ENCODE assay signal across 2 cellular contexts in the genomic region with DNA sequence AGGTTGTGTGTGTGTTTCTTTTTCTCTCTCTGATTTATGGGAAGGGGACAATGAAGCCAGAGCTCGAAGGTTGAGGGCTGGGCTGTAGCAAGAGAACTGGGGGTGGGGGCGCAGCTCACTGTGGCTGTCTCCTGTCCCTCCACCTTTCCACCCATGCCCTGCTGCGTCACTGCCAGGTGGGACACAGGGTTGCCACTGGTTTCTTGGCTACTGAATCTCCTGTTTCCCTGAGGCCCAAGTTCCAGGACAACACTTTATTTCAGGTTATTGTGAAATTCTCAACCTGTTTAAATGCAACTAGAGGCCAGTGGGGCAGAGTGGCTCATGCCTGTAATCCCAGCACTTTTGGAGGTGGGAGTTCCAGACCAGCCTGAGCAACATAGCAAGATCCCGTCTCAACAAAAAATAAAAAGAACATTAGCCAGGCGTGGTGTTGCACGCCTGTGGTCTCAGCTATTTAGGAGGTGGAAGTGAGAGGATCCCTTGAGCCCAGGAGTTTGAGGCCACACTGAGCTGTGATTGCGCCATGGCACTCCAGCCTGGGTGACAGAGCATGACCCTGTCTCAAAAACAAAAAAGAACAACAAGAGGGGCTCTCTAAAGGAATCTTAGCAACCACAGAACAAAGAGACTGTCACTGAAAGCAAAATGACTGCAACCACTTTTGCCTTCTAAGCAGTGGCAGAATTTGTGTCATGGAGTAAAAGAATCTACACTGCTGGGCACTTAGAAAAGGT.
A peak's percentile ranks its signal among the peaks of the same experiment; 100 is the strongest.
TF ChIP-seq lines count a peak whose summit lies in the region.

No MANE protein-coding gene starts in this region.

TF ChIP-seq in liver, 16 proteins besides CTCF, POLR2A, EP300 and RAD21:
- TF ChIP-seq, protein P1, sequence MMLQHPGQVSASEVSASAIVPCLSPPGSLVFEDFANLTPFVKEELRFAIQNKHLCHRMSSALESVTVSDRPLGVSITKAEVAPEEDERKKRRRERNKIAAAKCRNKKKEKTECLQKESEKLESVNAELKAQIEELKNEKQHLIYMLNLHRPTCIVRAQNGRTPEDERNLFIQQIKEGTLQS (IDR thresholded peaks at IDR 0.05): no peak
- TF ChIP-seq RXRA (IDR thresholded peaks at IDR 0.05) (peak; percentile 10 to 47), HNF4A (conservative IDR thresholded peaks at IDR 0.05) (peak in 1 of 2 donors; percentile 35)
- TF ChIP-seq, protein P2, sequence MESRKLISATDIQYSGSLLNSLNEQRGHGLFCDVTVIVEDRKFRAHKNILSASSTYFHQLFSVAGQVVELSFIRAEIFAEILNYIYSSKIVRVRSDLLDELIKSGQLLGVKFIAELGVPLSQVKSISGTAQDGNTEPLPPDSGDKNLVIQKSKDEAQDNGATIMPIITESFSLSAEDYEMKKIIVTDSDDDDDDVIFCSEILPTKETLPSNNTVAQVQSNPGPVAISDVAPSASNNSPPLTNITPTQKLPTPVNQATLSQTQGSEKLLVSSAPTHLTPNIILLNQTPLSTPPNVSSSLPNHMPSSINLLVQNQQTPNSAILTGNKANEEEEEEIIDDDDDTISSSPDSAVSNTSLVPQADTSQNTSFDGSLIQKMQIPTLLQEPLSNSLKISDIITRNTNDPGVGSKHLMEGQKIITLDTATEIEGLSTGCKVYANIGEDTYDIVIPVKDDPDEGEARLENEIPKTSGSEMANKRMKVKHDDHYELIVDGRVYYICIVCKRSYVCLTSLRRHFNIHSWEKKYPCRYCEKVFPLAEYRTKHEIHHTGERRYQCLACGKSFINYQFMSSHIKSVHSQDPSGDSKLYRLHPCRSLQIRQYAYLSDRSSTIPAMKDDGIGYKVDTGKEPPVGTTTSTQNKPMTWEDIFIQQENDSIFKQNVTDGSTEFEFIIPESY (IDR thresholded peaks at IDR 0.05): no peak

TF ChIP-seq in HepG2, 621 proteins besides CTCF, POLR2A, EP300 and RAD21:
- TF ChIP-seq TBL1XR1 (IDR thresholded peaks at IDR 0.05; ENCODE audit: borderline replicate concordance, low read length, partially characterized antibody) (no peak), RARG (CRISPR knock-in tag; IDR thresholded peaks at IDR 0.05; ENCODE audit: low read depth) (no peak), REXO4 (CRISPR knock-in tag; IDR thresholded peaks at IDR 0.05; ENCODE audit: borderline replicate concordance) (no peak), ZNF530 (CRISPR knock-in tag; IDR thresholded peaks at IDR 0.05; ENCODE audit: low read depth) (no peak), PHF21A (CRISPR knock-in tag; IDR thresholded peaks at IDR 0.05) (no peak)
- TF ChIP-seq, protein P3, sequence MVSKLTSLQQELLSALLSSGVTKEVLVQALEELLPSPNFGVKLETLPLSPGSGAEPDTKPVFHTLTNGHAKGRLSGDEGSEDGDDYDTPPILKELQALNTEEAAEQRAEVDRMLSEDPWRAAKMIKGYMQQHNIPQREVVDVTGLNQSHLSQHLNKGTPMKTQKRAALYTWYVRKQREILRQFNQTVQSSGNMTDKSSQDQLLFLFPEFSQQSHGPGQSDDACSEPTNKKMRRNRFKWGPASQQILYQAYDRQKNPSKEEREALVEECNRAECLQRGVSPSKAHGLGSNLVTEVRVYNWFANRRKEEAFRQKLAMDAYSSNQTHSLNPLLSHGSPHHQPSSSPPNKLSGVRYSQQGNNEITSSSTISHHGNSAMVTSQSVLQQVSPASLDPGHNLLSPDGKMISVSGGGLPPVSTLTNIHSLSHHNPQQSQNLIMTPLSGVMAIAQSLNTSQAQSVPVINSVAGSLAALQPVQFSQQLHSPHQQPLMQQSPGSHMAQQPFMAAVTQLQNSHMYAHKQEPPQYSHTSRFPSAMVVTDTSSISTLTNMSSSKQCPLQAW (CRISPR knock-in tag; IDR thresholded peaks at IDR 0.05): no peak
